ENCODE assay signal across 21 cellular contexts in genomic region chr9:87701491-87701890, GRCh38.
"Had no signal": no experiment of that assay in that cellular context is flagged by ENCODE, and none has a peak within 500 bp of the region (broad histone marks: within the 10 kb centered on the region; RNA-seq: fewer than 3 reads in every experiment).

No MANE protein-coding gene starts in this region.

- ATAC-seq: activated CD8-positive, alpha-beta memory T cell treated with anti-CD3 and anti-CD28 coated beads, Interleukin-2, amount 10 ng/mL, durations not matched to agents 7 days and 5 days; gastrocnemius medialis; natural killer cell treated with Interleukin-12 subunit alpha and Interleukin-12 subunit beta and Interleukin-15 and Interleukin-18, amount 100 ng/mL, for 72 hours had no signal

- H3K4me1 ChIP-seq: gastrocnemius medialis, thyroid gland, uterus had no signal

- DNase-seq: activated B cell treated with CpG ODN at 0.5 μM for 24 hours; activated CD4-positive, alpha-beta memory T cell treated with anti-CD3 and anti-CD28 coated beads, Interleukin-2, amount 10 ng/mL, durations not matched to agents 7 days and 5 days; activated CD4-positive, alpha-beta T cell treated with anti-CD3 and anti-CD28 coated beads for 4 hours; activated CD8-positive, alpha-beta memory T cell treated with anti-CD3 and anti-CD28 coated beads, Interleukin-2, amount 10 ng/mL, durations not matched to agents 7 days and 5 days; activated naive CD4-positive, alpha-beta T cell; activated naive CD8-positive, alpha-beta T cell treated with anti-CD3 and anti-CD28 coated beads for 36 hours; amniotic stem cell; dorsolateral prefrontal cortex; erythroblast; gastrocnemius medialis; immature natural killer cell; occipital lobe; retina; stimulated activated CD4-positive, alpha-beta T cell treated with anti-CD3 and anti-CD28 coated beads, Interleukin-12 subunit alpha, Interleukin-12 subunit beta, amount 100 ng/mL, for 4 hours; stimulated activated CD4-positive, alpha-beta T cell treated with anti-CD3 and anti-CD28 coated beads, Interleukin-2, amount 100 ng/mL, for 24 hours; stimulated activated naive CD4-positive, alpha-beta T cell treated with Interleukin-2 at 50 U/mL for 16 hours; thyroid gland; uterus had no signal

- H3K27me3 ChIP-seq: dorsolateral prefrontal cortex, gastrocnemius medialis, thyroid gland, uterus had no signal

- H3K4me3 ChIP-seq: dorsolateral prefrontal cortex, gastrocnemius medialis, thyroid gland, uterus had no signal

- H3K27me3 Mint-ChIP-seq: activated B cell treated with CpG ODN at 0.5 μM for 24 hours; activated naive CD8-positive, alpha-beta T cell treated with anti-CD3 and anti-CD28 coated beads for 36 hours had no signal

- H3K9me3 Mint-ChIP-seq: activated B cell treated with CpG ODN at 0.5 μM for 24 hours; activated CD4-positive, alpha-beta memory T cell treated with anti-CD3 and anti-CD28 coated beads, Interleukin-2, amount 10 ng/mL, durations not matched to agents 7 days and 5 days; activated naive CD8-positive, alpha-beta T cell treated with anti-CD3 and anti-CD28 coated beads for 36 hours; activated T-helper 17 cell treated with anti-CD3 and anti-CD28 coated beads, Interleukin-2, amount 50 U/mL, for 72 hours; immature natural killer cell; natural killer cell treated with Interleukin-12 subunit alpha and Interleukin-12 subunit beta and Interleukin-15 and Interleukin-18, amount 100 ng/mL, for 72 hours; T-helper 2 cell treated with Interferon-gamma antibody and Interleukin-4, amounts not matched to agents 5 μg/mL and 100 μg/mL, for 36 hours had no signal

- H3K4me3 Mint-ChIP-seq: activated B cell treated with CpG ODN at 0.5 μM for 24 hours; activated CD4-positive, alpha-beta memory T cell treated with anti-CD3 and anti-CD28 coated beads, Interleukin-2, amount 10 ng/mL, durations not matched to agents 7 days and 5 days; activated CD8-positive, alpha-beta memory T cell treated with anti-CD3 and anti-CD28 coated beads, Interleukin-2, amount 10 ng/mL, durations not matched to agents 7 days and 5 days; activated naive CD8-positive, alpha-beta T cell treated with anti-CD3 and anti-CD28 coated beads for 36 hours; activated T-helper 17 cell treated with anti-CD3 and anti-CD28 coated beads, Interleukin-2, amount 50 U/mL, for 72 hours; immature natural killer cell; natural killer cell treated with Interleukin-12 subunit alpha and Interleukin-12 subunit beta and Interleukin-15 and Interleukin-18, amount 100 ng/mL, for 72 hours; T-helper 2 cell treated with Interferon-gamma antibody and Interleukin-4, amounts not matched to agents 5 μg/mL and 100 μg/mL, for 36 hours had no signal

- H3K36me3 Mint-ChIP-seq: activated CD8-positive, alpha-beta memory T cell treated with anti-CD3 and anti-CD28 coated beads, Interleukin-2, amount 10 ng/mL, durations not matched to agents 7 days and 5 days; activated naive CD8-positive, alpha-beta T cell treated with anti-CD3 and anti-CD28 coated beads for 36 hours; immature natural killer cell; natural killer cell treated with Interleukin-12 subunit alpha and Interleukin-12 subunit beta and Interleukin-15 and Interleukin-18, amount 100 ng/mL, for 72 hours had no signal

- H3K36me3 ChIP-seq: gastrocnemius medialis, uterus had no signal

- H3K27ac Mint-ChIP-seq: activated B cell treated with CpG ODN at 0.5 μM for 24 hours; activated CD4-positive, alpha-beta memory T cell treated with anti-CD3 and anti-CD28 coated beads, Interleukin-2, amount 10 ng/mL, durations not matched to agents 7 days and 5 days; activated CD8-positive, alpha-beta memory T cell treated with anti-CD3 and anti-CD28 coated beads, Interleukin-2, amount 10 ng/mL, durations not matched to agents 7 days and 5 days; activated naive CD8-positive, alpha-beta T cell treated with anti-CD3 and anti-CD28 coated beads for 36 hours; activated T-helper 17 cell treated with anti-CD3 and anti-CD28 coated beads, Interleukin-2, amount 50 U/mL, for 72 hours; immature natural killer cell; natural killer cell treated with Interleukin-12 subunit alpha and Interleukin-12 subunit beta and Interleukin-15 and Interleukin-18, amount 100 ng/mL, for 72 hours; T-helper 2 cell treated with Interferon-gamma antibody and Interleukin-4, amounts not matched to agents 5 μg/mL and 100 μg/mL, for 36 hours had no signal

- H3K27ac ChIP-seq: dorsolateral prefrontal cortex, gastrocnemius medialis, thyroid gland, uterus had no signal

- H3K9me3 ChIP-seq: gastrocnemius medialis, thyroid gland, uterus had no signal

- H3K4me1 Mint-ChIP-seq: activated B cell treated with CpG ODN at 0.5 μM for 24 hours; activated CD8-positive, alpha-beta memory T cell treated with anti-CD3 and anti-CD28 coated beads, Interleukin-2, amount 10 ng/mL, durations not matched to agents 7 days and 5 days; immature natural killer cell had no signal
